Comparison of ENCODE assay signal across 8 cellular contexts in genomic region chrX:11341274-11342256, GRCh38. TPM values are rescaled to one million over a fixed set of nuclear protein-coding genes. Genes with fewer than 3 reads are reported as not detected.
DNase-seq lines count a peak whose midpoint lies in the region; ATAC-seq and TF ChIP-seq lines count a peak whose summit lies in the region.

No MANE protein-coding gene starts in this region.

- POLR2A ChIA-PET in naive thymus-derived CD4-positive, alpha-beta T cell (lab: Charles Lee) = no interaction called here

- intact Hi-C loops in dendritic cell treated with granulocyte-macrophage colony-stimulating factor and Interleukin-4, amounts not matched to agents 40 ng/mL and 50 ng/mL, for 4 days (cut with micrococcal nuclease) = loop anchor here (5.0 kb wide), 1 partner anchor 1144 kb away; no protein-coding TSS in a partner anchor
- intact Hi-C loops in naive thymus-derived CD4-positive, alpha-beta T cell (cut with micrococcal nuclease) = no loop called here

- peak overlapping the region; percentile 9 for H3K4me3 Mint-ChIP-seq in dendritic cell treated with granulocyte-macrophage colony-stimulating factor and Interleukin-4, amounts not matched to agents 40 ng/mL and 50 ng/mL, for 4 days
- no peak overlapping the region for H3K4me3 Mint-ChIP-seq in naive thymus-derived CD4-positive, alpha-beta T cell

- H3K36me3 Mint-ChIP-seq in dendritic cell treated with granulocyte-macrophage colony-stimulating factor and Interleukin-4, amounts not matched to agents 40 ng/mL and 50 ng/mL, for 4 days (ENCODE audit: low read depth) = no peaks in the 10 kb centered on the region
- H3K36me3 Mint-ChIP-seq in naive thymus-derived CD4-positive, alpha-beta T cell = no peaks in the 10 kb centered on the region

- H3K9me3 Mint-ChIP-seq in dendritic cell treated with granulocyte-macrophage colony-stimulating factor and Interleukin-4, amounts not matched to agents 40 ng/mL and 50 ng/mL, for 4 days = no peaks in the 10 kb centered on the region
- peaks cover 0 to 2% (median 0%) of the 10 kb centered on the region in 11 donors for H3K9me3 Mint-ChIP-seq in naive thymus-derived CD4-positive, alpha-beta T cell

- DNase-seq in GM13976 (ENCODE audit: low spot score) (peak; percentile 28), MG63 (peak; percentile 86), inferior parietal cortex (ENCODE audit: extremely low spot score) (no peak), NCI-H774 (lab: John Stamatoyannopoulos, UW) (no peak), hippocampal formation (lab: John Stamatoyannopoulos, UW) (no peak)
- peak in 1 of 9 donors; percentile 18 for DNase-seq in naive thymus-derived CD4-positive, alpha-beta T cell

- peak; percentile 70 for ATAC-seq in GM21825 (IDR thresholded peaks at IDR 0.05; ENCODE audit: unreplicated experiment)
- peak; percentile 80 for ATAC-seq in naive thymus-derived CD4-positive, alpha-beta T cell

- in situ Hi-C loops in GM13976 (cut with MboI; ENCODE audit: low sequenced_read_pairs, unreplicated experiment) = no loop called here

- peaks cover 7% of the 10 kb centered on the region for H3K27me3 Mint-ChIP-seq in dendritic cell treated with granulocyte-macrophage colony-stimulating factor and Interleukin-4, amounts not matched to agents 40 ng/mL and 50 ng/mL, for 4 days
- H3K27me3 Mint-ChIP-seq in naive thymus-derived CD4-positive, alpha-beta T cell = peaks cover 0 to 14% (median 0%) of the 10 kb centered on the region in 5 donors

- H3K9me3 ChIP-seq in MG63 = no peaks in the 10 kb centered on the region
- no peaks in the 10 kb centered on the region for H3K9me3 ChIP-seq in naive thymus-derived CD4-positive, alpha-beta T cell (ENCODE audit: control insufficient read depth in 2 of 3, low read length in 3 of 3)

- no peaks in the 10 kb centered on the region for H3K4me1 ChIP-seq in naive thymus-derived CD4-positive, alpha-beta T cell (ENCODE audit: control insufficient read depth in 2 of 2, insufficient read depth in 2 of 2, low read length in 2 of 2)

- no peaks in the 10 kb centered on the region for H3K36me3 ChIP-seq in MG63
- no peaks in the 10 kb centered on the region for H3K36me3 ChIP-seq in naive thymus-derived CD4-positive, alpha-beta T cell (ENCODE audit: control insufficient read depth in 2 of 3, insufficient read depth in 3 of 3, low read length in 3 of 3)

- TF ChIP-seq CTCF in GM13976 (IDR thresholded peaks at IDR 0.05; ENCODE audit: borderline replicate concordance, control extremely low read depth, extremely low read depth, insufficient read depth, missing control alignments) = no peak

- H3K27ac ChIP-seq in naive thymus-derived CD4-positive, alpha-beta T cell (ENCODE audit: low read depth, low read length) = no peak overlapping the region

- H3K4me1 Mint-ChIP-seq in dendritic cell treated with granulocyte-macrophage colony-stimulating factor and Interleukin-4, amounts not matched to agents 40 ng/mL and 50 ng/mL, for 4 days (ENCODE audit: low read depth) = peaks cover 20% of the 10 kb centered on the region
- H3K4me1 Mint-ChIP-seq in naive thymus-derived CD4-positive, alpha-beta T cell = peaks cover 0 to 1% (median 0%) of the 10 kb centered on the region in 7 donors

- no peak overlapping the region for H3K4me3 ChIP-seq in MG63
- no peak overlapping the region for H3K4me3 ChIP-seq in naive thymus-derived CD4-positive, alpha-beta T cell (ENCODE audit: low read length)

- CTCF ChIA-PET in naive thymus-derived CD4-positive, alpha-beta T cell (lab: Charles Lee) = no interaction called here

- no peaks in the 10 kb centered on the region for H3K27me3 ChIP-seq in MG63
- no peaks in the 10 kb centered on the region for H3K27me3 ChIP-seq in naive thymus-derived CD4-positive, alpha-beta T cell (ENCODE audit: control insufficient read depth in 2 of 2, insufficient read depth in 2 of 2, low read length in 2 of 2)

- H3K27ac Mint-ChIP-seq in dendritic cell treated with granulocyte-macrophage colony-stimulating factor and Interleukin-4, amounts not matched to agents 40 ng/mL and 50 ng/mL, for 4 days = peak overlapping the region; percentile 80
- no peak overlapping the region for H3K27ac Mint-ChIP-seq in naive thymus-derived CD4-positive, alpha-beta T cell

RNA-seq across cellular contexts. Expression of gene AMELX, which starts 48.4 kb away (rescaled TPM):
- total RNA-seq in MG63 (2014; rRNA removed; shearing (Covaris generic); ENCODE audit: low replicate concordance) = not detected in 2 replicates
- not detected for total RNA-seq in naive thymus-derived CD4-positive, alpha-beta T cell
- not detected for polyA plus RNA-seq in naive thymus-derived CD4-positive, alpha-beta T cell

Comparison
In these comparisons a context has a peak if more than half of its experiments do, and no peak if none do; other contexts are left out.
1. DNase-seq: peak in GM13976 (single experiment) and MG63 (single experiment); none in inferior parietal cortex (single experiment), NCI-H774 (single experiment) and hippocampal formation (0 of 2).